In genomic region chr17:44069974-44070454, GRCh38 we compare ENCODE assay signal across 6 cellular contexts. TPM values are rescaled to one million over a fixed set of nuclear protein-coding genes. Genes with fewer than 3 reads are reported as not detected.
A peak's percentile ranks its signal among the peaks of the same experiment; 100 is the strongest.
DNase-seq lines count a peak whose midpoint lies in the region; ATAC-seq, FAIRE-seq and TF ChIP-seq lines count a peak whose summit lies in the region.

No MANE protein-coding gene starts in this region.

- H3K4me3 Mint-ChIP-seq in activated CD8-positive, alpha-beta memory T cell treated with anti-CD3 and anti-CD28 coated beads, Interleukin-2, amount 10 ng/mL, durations not matched to agents 7 days and 5 days: peak overlapping the region; percentile 89
- peak overlapping the region; percentile 91 for H3K4me3 Mint-ChIP-seq in activated CD8-positive, alpha-beta T cell treated with anti-CD3 and anti-CD28 coated beads, Interleukin-2, amount 10 ng/mL, durations not matched to agents 7 days and 5 days

- peak overlapping the region; percentile 94 for H3K27ac Mint-ChIP-seq in activated CD8-positive, alpha-beta memory T cell treated with anti-CD3 and anti-CD28 coated beads, Interleukin-2, amount 10 ng/mL, durations not matched to agents 7 days and 5 days
- H3K27ac Mint-ChIP-seq in activated CD8-positive, alpha-beta T cell treated with anti-CD3 and anti-CD28 coated beads, Interleukin-2, amount 10 ng/mL, durations not matched to agents 7 days and 5 days: peak overlapping the region; percentile 96

- no peaks in the 10 kb centered on the region for H3K9me3 ChIP-seq in right lobe of liver

- TF ChIP-seq POLR2A in right lobe of liver (IDR thresholded peaks at IDR 0.05): no peak

- H3K27ac ChIP-seq in right lobe of liver: peak overlapping the region; percentile 47 to 66 (median 63)

- no peak for FAIRE-seq in D721Med (lab: Jason Lieb, UNC)

- ATAC-seq in activated CD8-positive, alpha-beta memory T cell treated with anti-CD3 and anti-CD28 coated beads, Interleukin-2, amount 10 ng/mL, durations not matched to agents 7 days and 5 days: no peak
- no peak for ATAC-seq in activated CD8-positive, alpha-beta T cell treated with anti-CD3 and anti-CD28 coated beads, Interleukin-2, amount 10 ng/mL, durations not matched to agents 7 days and 5 days
- ATAC-seq in right lobe of liver (no peak), GM19035 (IDR thresholded peaks at IDR 0.05; ENCODE audit: unreplicated experiment) (no peak)

- DNase-seq in activated CD8-positive, alpha-beta memory T cell treated with anti-CD3 and anti-CD28 coated beads, Interleukin-2, amount 10 ng/mL, durations not matched to agents 7 days and 5 days: no peak
- DNase-seq in activated CD8-positive, alpha-beta memory T cell treated with anti-CD3 and anti-CD28 coated beads, Interleukin-2, amount 50 U/mL, for 48 hours: no peak
- no peak for DNase-seq in activated CD8-positive, alpha-beta T cell treated with anti-CD3 and anti-CD28 coated beads, Interleukin-2, amount 10 ng/mL, durations not matched to agents 7 days and 5 days
- peak in 1 of 3 donors; percentile 25 for DNase-seq in right lobe of liver
- DNase-seq in D721Med (ENCODE audit: insufficient read length, low spot score): no peak

- POLR2A ChIA-PET in activated CD8-positive, alpha-beta T cell treated with anti-CD3 and anti-CD28 coated beads, Interleukin-2, amount 10 ng/mL, durations not matched to agents 7 days and 5 days (lab: Charles Lee): no interaction called here

- H3K4me1 Mint-ChIP-seq in activated CD8-positive, alpha-beta memory T cell treated with anti-CD3 and anti-CD28 coated beads, Interleukin-2, amount 10 ng/mL, durations not matched to agents 7 days and 5 days: peaks cover 41% of the 10 kb centered on the region
- H3K4me1 Mint-ChIP-seq in activated CD8-positive, alpha-beta T cell treated with anti-CD3 and anti-CD28 coated beads, Interleukin-2, amount 10 ng/mL, durations not matched to agents 7 days and 5 days (ENCODE audit: low read depth): peaks cover 44% of the 10 kb centered on the region

- peaks cover 0 to 31% (median 8%) of the 10 kb centered on the region in 4 donors for H3K4me1 ChIP-seq in right lobe of liver

- TF ChIP-seq CTCF in right lobe of liver (IDR thresholded peaks at IDR 0.05) (no peak), D721Med (IDR thresholded peaks at IDR 0.05; ENCODE audit: insufficient read depth, missing control alignments) (no peak)

- no peaks in the 10 kb centered on the region for H3K27me3 Mint-ChIP-seq in activated CD8-positive, alpha-beta memory T cell treated with anti-CD3 and anti-CD28 coated beads, Interleukin-2, amount 10 ng/mL, durations not matched to agents 7 days and 5 days
- H3K27me3 Mint-ChIP-seq in activated CD8-positive, alpha-beta T cell treated with anti-CD3 and anti-CD28 coated beads, Interleukin-2, amount 10 ng/mL, durations not matched to agents 7 days and 5 days (ENCODE audit: low read depth): no peaks in the 10 kb centered on the region

- no peaks in the 10 kb centered on the region for H3K27me3 ChIP-seq in right lobe of liver

- intact Hi-C loops in right lobe of liver (cut with DNase I): no loop called here

- peaks cover 6% of the 10 kb centered on the region for H3K36me3 Mint-ChIP-seq in activated CD8-positive, alpha-beta memory T cell treated with anti-CD3 and anti-CD28 coated beads, Interleukin-2, amount 10 ng/mL, durations not matched to agents 7 days and 5 days
- H3K36me3 Mint-ChIP-seq in activated CD8-positive, alpha-beta T cell treated with anti-CD3 and anti-CD28 coated beads, Interleukin-2, amount 10 ng/mL, durations not matched to agents 7 days and 5 days (ENCODE audit: low read depth): peaks cover 5% of the 10 kb centered on the region

- no peaks in the 10 kb centered on the region for H3K9me3 Mint-ChIP-seq in activated CD8-positive, alpha-beta memory T cell treated with anti-CD3 and anti-CD28 coated beads, Interleukin-2, amount 10 ng/mL, durations not matched to agents 7 days and 5 days (ENCODE audit: low read depth)
- no peaks in the 10 kb centered on the region for H3K9me3 Mint-ChIP-seq in activated CD8-positive, alpha-beta T cell treated with anti-CD3 and anti-CD28 coated beads, Interleukin-2, amount 10 ng/mL, durations not matched to agents 7 days and 5 days (ENCODE audit: insufficient read depth)

- WGBS in right lobe of liver (ENCODE audit: insufficient coverage, low coverage, low lambda C conversion rate, missing lambda C conversion rate): 35% methylated on average over 7 of the region's 7 CpGs

- no peaks in the 10 kb centered on the region for H3K36me3 ChIP-seq in right lobe of liver

- CTCF ChIA-PET in activated CD8-positive, alpha-beta memory T cell treated with anti-CD3 and anti-CD28 coated beads, Interleukin-2, amount 10 ng/mL, durations not matched to agents 7 days and 5 days (lab: Charles Lee): interaction anchor here (0.6 to 0.7 kb wide), 2 partner anchors 29 to 57 kb away, joined by 3 to 4 read pairs; no protein-coding TSS in a partner anchor
- CTCF ChIA-PET in activated CD8-positive, alpha-beta T cell treated with anti-CD3 and anti-CD28 coated beads, Interleukin-2, amount 10 ng/mL, durations not matched to agents 7 days and 5 days (lab: Charles Lee): no interaction called here

- H3K4me3 ChIP-seq in right lobe of liver: peak overlapping the region; percentile 65 to 88 (median 70)

RNA-seq across cellular contexts. Expression of gene G6PC3, which starts 0.5 kb away (rescaled TPM):
- 10 to 100 TPM; 21.7 to 25.6 TPM for total RNA-seq in activated CD8-positive, alpha-beta memory T cell treated with anti-CD3 and anti-CD28 coated beads, Interleukin-2, amount 10 ng/mL, durations not matched to agents 7 days and 5 days
- 10 to 100 TPM; 19.3 to 19.7 TPM for total RNA-seq in activated CD8-positive, alpha-beta T cell treated with anti-CD3 and anti-CD28 coated beads, Interleukin-2, amount 10 ng/mL, durations not matched to agents 7 days and 5 days
- total RNA-seq in right lobe of liver: 10 to 100 TPM in 2 of 6 experiments, 1 to 10 TPM in 4; 5.9 to 24.2 (median 9.9) TPM

RNA-seq across cellular contexts. Expression of gene LSM12, which starts 3.5 kb away (rescaled TPM):
- 10 to 100 TPM; 68.3 to 76.8 TPM for total RNA-seq in activated CD8-positive, alpha-beta memory T cell treated with anti-CD3 and anti-CD28 coated beads, Interleukin-2, amount 10 ng/mL, durations not matched to agents 7 days and 5 days
- 10 to 100 TPM; 61.9 to 62.5 TPM for total RNA-seq in activated CD8-positive, alpha-beta T cell treated with anti-CD3 and anti-CD28 coated beads, Interleukin-2, amount 10 ng/mL, durations not matched to agents 7 days and 5 days
- 10 to 100 TPM; 24.2 to 30.6 (median 29.4) TPM for total RNA-seq in right lobe of liver

RNA-seq across cellular contexts. Expression of gene HDAC5, which starts 53.4 kb away (rescaled TPM):
- 10 to 100 TPM; 25.5 to 32.5 TPM for total RNA-seq in activated CD8-positive, alpha-beta memory T cell treated with anti-CD3 and anti-CD28 coated beads, Interleukin-2, amount 10 ng/mL, durations not matched to agents 7 days and 5 days
- 10 to 100 TPM; 24.0 to 24.9 TPM for total RNA-seq in activated CD8-positive, alpha-beta T cell treated with anti-CD3 and anti-CD28 coated beads, Interleukin-2, amount 10 ng/mL, durations not matched to agents 7 days and 5 days
- 10 to 100 TPM; 12.0 to 26.4 (median 15.5) TPM for total RNA-seq in right lobe of liver

RNA-seq across cellular contexts. Expression of gene TMEM101, which starts 55.3 kb away (rescaled TPM):
- total RNA-seq in activated CD8-positive, alpha-beta memory T cell treated with anti-CD3 and anti-CD28 coated beads, Interleukin-2, amount 10 ng/mL, durations not matched to agents 7 days and 5 days: 10 to 100 TPM; 28.9 to 29.3 TPM
- 10 to 100 TPM; 24.3 to 26.0 TPM for total RNA-seq in activated CD8-positive, alpha-beta T cell treated with anti-CD3 and anti-CD28 coated beads, Interleukin-2, amount 10 ng/mL, durations not matched to agents 7 days and 5 days
- 10 to 100 TPM in 4 of 6 experiments, 1 to 10 TPM in 2; 6.7 to 23.6 (median 10.9) TPM for total RNA-seq in right lobe of liver
